8 cellular contexts compared by ENCODE assay signal in the genomic region with DNA sequence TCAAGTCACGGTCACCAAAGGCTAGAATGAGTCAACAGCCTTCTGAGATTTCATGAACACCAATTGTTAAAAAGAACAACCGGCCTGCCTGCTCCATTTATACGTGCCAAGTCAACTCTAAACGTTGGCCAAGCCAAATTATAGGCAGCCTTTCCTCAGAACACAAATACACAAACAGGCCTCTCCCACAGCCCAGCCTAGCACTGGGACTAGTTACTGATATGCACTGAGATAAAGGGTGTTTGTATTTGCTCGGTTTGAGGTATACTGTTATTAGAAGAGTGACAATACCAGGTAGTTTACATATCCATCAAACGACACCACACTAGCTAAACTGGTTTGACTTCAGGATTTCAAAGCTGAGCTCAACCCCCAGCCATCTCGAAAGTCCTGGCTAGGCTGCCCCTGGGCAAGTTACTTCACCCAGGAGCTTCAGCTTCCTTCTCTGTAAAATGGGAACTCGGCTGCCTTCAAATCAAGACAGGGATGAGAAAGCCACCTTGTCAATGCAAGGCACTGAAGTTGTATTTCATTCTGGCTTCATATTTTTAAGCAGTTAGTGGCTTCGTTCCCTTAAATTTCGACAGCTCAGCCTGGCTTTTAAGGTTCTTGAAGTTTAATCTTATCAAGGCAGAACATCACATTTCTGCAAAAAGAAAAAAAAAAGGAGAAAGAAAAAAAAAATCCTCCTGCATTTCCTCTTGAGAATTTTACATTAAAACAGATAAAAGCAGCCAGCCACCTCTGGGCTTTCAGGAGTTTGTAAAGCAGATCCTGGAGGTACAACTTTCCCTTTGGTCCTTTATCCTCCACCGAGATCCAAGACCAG. TPM values are rescaled to one million over a fixed set of nuclear protein-coding genes. Genes with fewer than 3 reads are reported as not detected.
A peak's percentile ranks its signal among the peaks of the same experiment; 100 is the strongest.
DNase-seq lines count a peak whose midpoint lies in the region; ATAC-seq and TF ChIP-seq lines count a peak whose summit lies in the region.

No MANE protein-coding gene starts in this region.

- no peaks in the 10 kb centered on the region for H3K9me3 Mint-ChIP-seq in activated naive CD4-positive, alpha-beta T cell treated with anti-CD3 and anti-CD28 coated beads, Interleukin-2, amount 50 U/mL, for 24 hours
- no peaks in the 10 kb centered on the region for H3K9me3 Mint-ChIP-seq in activated CD4-positive, alpha-beta memory T cell treated with anti-CD3 and anti-CD28 coated beads, Interleukin-2, amount 10 ng/mL, durations not matched to agents 7 days and 5 days
- no peaks in the 10 kb centered on the region for H3K9me3 Mint-ChIP-seq in type B pancreatic cell

- peak overlapping the region; percentile 98 for H3K4me3 Mint-ChIP-seq in activated naive CD4-positive, alpha-beta T cell treated with anti-CD3 and anti-CD28 coated beads, Interleukin-2, amount 50 U/mL, for 24 hours
- H3K4me3 Mint-ChIP-seq in activated CD4-positive, alpha-beta memory T cell treated with anti-CD3 and anti-CD28 coated beads, Interleukin-2, amount 10 ng/mL, durations not matched to agents 7 days and 5 days: peak overlapping the region; percentile 63
- peak overlapping the region; percentile 97 for H3K4me3 Mint-ChIP-seq in type B pancreatic cell

- no peak for ATAC-seq in HG02623 (IDR thresholded peaks at IDR 0.05; ENCODE audit: unreplicated experiment)

- peaks cover 67% of the 10 kb centered on the region for H3K4me1 Mint-ChIP-seq in activated naive CD4-positive, alpha-beta T cell treated with anti-CD3 and anti-CD28 coated beads, Interleukin-2, amount 50 U/mL, for 24 hours
- H3K4me1 Mint-ChIP-seq in activated CD4-positive, alpha-beta memory T cell treated with anti-CD3 and anti-CD28 coated beads, Interleukin-2, amount 10 ng/mL, durations not matched to agents 7 days and 5 days: peaks cover 72% of the 10 kb centered on the region
- H3K4me1 Mint-ChIP-seq in type B pancreatic cell (ENCODE audit: unreplicated experiment): peaks cover 59% of the 10 kb centered on the region

- no peak for DNase-seq in activated naive CD4-positive, alpha-beta T cell treated with Interleukin-2 at 50 U/mL for 16 hours
- DNase-seq in activated CD4-positive, alpha-beta memory T cell treated with anti-CD3 and anti-CD28 coated beads, Interleukin-2, amount 10 ng/mL, durations not matched to agents 7 days and 5 days: no peak
- DNase-seq in iris pigment epithelial cell (ENCODE audit: low read depth): peak; percentile 55
- DNase-seq in type B pancreatic cell (ENCODE audit: extremely low spot score, unreplicated experiment): no peak
- no peak for DNase-seq in GDM1 (lab: John Stamatoyannopoulos, UW)
- no peak for DNase-seq in T1000 (lab: John Stamatoyannopoulos, UW)

- CTCF ChIA-PET in activated CD4-positive, alpha-beta memory T cell treated with anti-CD3 and anti-CD28 coated beads, Interleukin-2, amount 10 ng/mL, durations not matched to agents 7 days and 5 days (lab: Charles Lee): interaction anchor here (0.7 to 1.7 kb wide), 4 partner anchors 24 to 638 kb away, joined by 3 read pairs; no protein-coding TSS in a partner anchor

- peaks cover 16% of the 10 kb centered on the region for H3K36me3 Mint-ChIP-seq in activated naive CD4-positive, alpha-beta T cell treated with anti-CD3 and anti-CD28 coated beads, Interleukin-2, amount 50 U/mL, for 24 hours
- peaks cover 66% of the 10 kb centered on the region for H3K36me3 Mint-ChIP-seq in activated CD4-positive, alpha-beta memory T cell treated with anti-CD3 and anti-CD28 coated beads, Interleukin-2, amount 10 ng/mL, durations not matched to agents 7 days and 5 days (ENCODE audit: low read depth)
- H3K36me3 Mint-ChIP-seq in type B pancreatic cell: peaks cover 38% of the 10 kb centered on the region

- POLR2A ChIA-PET in activated CD4-positive, alpha-beta memory T cell treated with anti-CD3 and anti-CD28 coated beads, Interleukin-2, amount 10 ng/mL, durations not matched to agents 7 days and 5 days (lab: Charles Lee): interaction anchor here (1.2 to 13.9 kb wide), 4 partner anchors 10 to 337 kb away, joined by 3 to 144 read pairs (median 4); no protein-coding TSS in a partner anchor

- no peaks in the 10 kb centered on the region for H3K27me3 Mint-ChIP-seq in activated naive CD4-positive, alpha-beta T cell treated with anti-CD3 and anti-CD28 coated beads, Interleukin-2, amount 50 U/mL, for 24 hours
- no peaks in the 10 kb centered on the region for H3K27me3 Mint-ChIP-seq in activated CD4-positive, alpha-beta memory T cell treated with anti-CD3 and anti-CD28 coated beads, Interleukin-2, amount 10 ng/mL, durations not matched to agents 7 days and 5 days
- H3K27me3 Mint-ChIP-seq in type B pancreatic cell: no peaks in the 10 kb centered on the region

- TF ChIP-seq CTCF in type B pancreatic cell (conservative IDR thresholded peaks at IDR 0.05): no peak

- H3K27ac Mint-ChIP-seq in activated naive CD4-positive, alpha-beta T cell treated with anti-CD3 and anti-CD28 coated beads, Interleukin-2, amount 50 U/mL, for 24 hours: peak overlapping the region; percentile 72
- peak overlapping the region; percentile 68 for H3K27ac Mint-ChIP-seq in activated CD4-positive, alpha-beta memory T cell treated with anti-CD3 and anti-CD28 coated beads, Interleukin-2, amount 10 ng/mL, durations not matched to agents 7 days and 5 days
- peak overlapping the region; percentile 92 for H3K27ac Mint-ChIP-seq in type B pancreatic cell

RNA-seq across cellular contexts. Expression of a gene that starts 4.0 kb away (rescaled TPM):
- total RNA-seq in activated CD4-positive, alpha-beta memory T cell treated with anti-CD3 and anti-CD28 coated beads, Interleukin-2, amount 10 ng/mL, durations not matched to agents 7 days and 5 days: 10 to 100 TPM; 59.2 TPM
- 109 and 185 TPM in 2 replicates for total RNA-seq in type B pancreatic cell (ENCODE audit: low replicate concordance)
